Comparison of ENCODE assay signal across 8 cellular contexts in the genomic region with DNA sequence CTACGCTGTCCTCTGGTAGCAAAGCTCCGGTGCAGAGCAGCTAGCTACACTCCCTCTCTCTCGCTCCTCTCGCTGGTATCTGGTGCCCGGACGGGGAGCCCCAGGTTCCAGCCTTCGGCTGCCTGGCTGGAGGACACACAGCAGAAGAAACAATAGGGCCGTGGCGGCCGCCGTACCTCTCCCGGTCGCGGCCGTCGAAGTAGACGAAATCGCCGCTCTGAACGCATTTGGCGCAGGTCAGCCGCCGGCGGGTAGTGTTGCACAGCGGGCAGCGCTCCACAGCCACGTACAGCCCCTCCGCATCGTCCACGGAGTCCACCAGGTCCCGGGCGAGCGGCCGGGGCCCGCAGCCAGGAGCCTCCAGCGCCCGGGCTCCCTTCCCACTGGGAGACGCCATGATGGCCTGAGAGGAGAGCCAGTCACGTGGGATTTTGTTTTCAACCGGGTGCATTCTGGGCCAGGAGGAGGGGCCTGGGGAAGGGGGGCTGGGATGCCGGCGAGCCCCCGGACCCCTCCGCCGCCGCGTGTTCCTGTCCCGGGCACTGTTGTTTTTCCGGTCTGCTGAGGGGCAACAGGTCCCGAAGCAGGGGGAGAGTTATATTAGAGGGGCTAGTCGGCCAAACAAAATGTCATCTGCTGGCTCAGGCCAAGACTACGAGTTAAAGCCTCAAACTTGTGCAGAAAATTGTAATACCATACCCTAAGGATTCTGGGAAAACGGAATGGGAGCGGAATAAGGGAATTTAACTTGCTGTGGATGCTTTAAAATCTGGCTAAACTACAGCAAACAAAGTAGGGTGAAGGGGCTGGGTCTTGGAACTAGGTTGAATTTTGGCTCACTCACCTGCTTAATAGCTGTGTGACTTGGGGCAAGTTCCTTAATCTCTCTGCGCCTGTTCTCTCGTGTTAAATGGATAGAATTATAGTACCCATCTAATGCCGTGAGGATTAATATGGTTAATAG. TPM values are rescaled to one million over a fixed set of nuclear protein-coding genes. Genes with fewer than 3 reads are reported as not detected.
DNase-seq lines count a peak whose midpoint lies in the region; ATAC-seq and TF ChIP-seq lines count a peak whose summit lies in the region.

A gene with protein sequence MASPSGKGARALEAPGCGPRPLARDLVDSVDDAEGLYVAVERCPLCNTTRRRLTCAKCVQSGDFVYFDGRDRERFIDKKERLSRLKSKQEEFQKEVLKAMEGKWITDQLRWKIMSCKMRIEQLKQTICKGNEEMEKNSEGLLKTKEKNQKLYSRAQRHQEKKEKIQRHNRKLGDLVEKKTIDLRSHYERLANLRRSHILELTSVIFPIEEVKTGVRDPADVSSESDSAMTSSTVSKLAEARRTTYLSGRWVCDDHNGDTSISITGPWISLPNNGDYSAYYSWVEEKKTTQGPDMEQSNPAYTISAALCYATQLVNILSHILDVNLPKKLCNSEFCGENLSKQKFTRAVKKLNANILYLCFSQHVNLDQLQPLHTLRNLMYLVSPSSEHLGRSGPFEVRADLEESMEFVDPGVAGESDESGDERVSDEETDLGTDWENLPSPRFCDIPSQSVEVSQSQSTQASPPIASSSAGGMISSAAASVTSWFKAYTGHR (minus strand): TSS at position 405 of the 964 bp plus-strand sequence. CDS start 8 bp downstream, at position 397.

- intact Hi-C loops in left ventricle myocardium inferior (cut with micrococcal nuclease), result loop anchor here (10.0 kb wide), 1 partner anchor 197 kb away; no protein-coding TSS in a partner anchor
- intact Hi-C loops in prostate gland (cut with DNase I), result loop anchor here (10.0 kb wide), 1 partner anchor 137 kb away; a partner anchor contains a TSS
- intact Hi-C loops in upper lobe of right lung (cut with DNase I), result no loop called here

- peak; percentile 30 for DNase-seq in GM12864 (ENCODE audit: low read depth)
- DNase-seq in NCI-H1105 treated with DMSO at 0.1 percent for 48 hours (lab: John Stamatoyannopoulos, UW), result peak; percentile 88
- DNase-seq in SW 1271 (lab: John Stamatoyannopoulos, UW), result peak; percentile 44 to 87
- DNase-seq in adipocyte (ENCODE audit: low read depth), result peak; percentile 96
- DNase-seq in left ventricle myocardium inferior, result peak; percentile 85
- peak; percentile 89 for DNase-seq in prostate gland (ENCODE audit: low spot score)
- DNase-seq in upper lobe of right lung, result peak; percentile 90

- H3K36me3 ChIP-seq in adipocyte (ENCODE audit: control insufficient read depth, insufficient read depth, low read length, severe bottlenecking) (no peaks in the 10 kb centered on the region), left ventricle myocardium inferior (no peaks in the 10 kb centered on the region), prostate gland (no peaks in the 10 kb centered on the region), upper lobe of right lung (no peaks in the 10 kb centered on the region)

- H3K4me1 ChIP-seq in adipocyte (ENCODE audit: control insufficient read depth, insufficient read depth, low read length) (peaks cover 26% of the 10 kb centered on the region), left ventricle myocardium inferior (peaks cover 35% of the 10 kb centered on the region), prostate gland (replicated peaks) (no peaks in the 10 kb centered on the region), upper lobe of right lung (peaks cover 13% of the 10 kb centered on the region)

- peak; percentile 98 for ATAC-seq in HG02623 (IDR thresholded peaks at IDR 0.05; ENCODE audit: unreplicated experiment)
- peak; percentile 100 for ATAC-seq in upper lobe of right lung

- H3K27me3 ChIP-seq in adipocyte (replicated peaks; ENCODE audit: control insufficient read depth, insufficient read depth, low read length), result no peaks in the 10 kb centered on the region
- no peaks in the 10 kb centered on the region for H3K27me3 ChIP-seq in left ventricle myocardium inferior (ENCODE audit: low read depth)
- no peaks in the 10 kb centered on the region for H3K27me3 ChIP-seq in prostate gland (replicated peaks; ENCODE audit: insufficient read depth)
- H3K27me3 ChIP-seq in upper lobe of right lung, result peaks cover 10% of the 10 kb centered on the region

- peak within 1 kb of the TSS; percentile 95 for H3K9ac ChIP-seq in adipocyte (ENCODE audit: low read length)

- TF ChIP-seq CTCF in GM12864 (IDR thresholded peaks at IDR 0.05; ENCODE audit: low read depth, low read length, missing control alignments) (no peak), left ventricle myocardium inferior (IDR thresholded peaks at IDR 0.05; ENCODE audit: borderline replicate concordance) (no peak), prostate gland (IDR thresholded peaks at IDR 0.05) (peak in 1 of 4 experiments; percentile 20), upper lobe of right lung (IDR thresholded peaks at IDR 0.05) (no peak)

- H3K9me3 ChIP-seq in adipocyte (ENCODE audit: control insufficient read depth, low read length) (no peaks in the 10 kb centered on the region), left ventricle myocardium inferior (replicated peaks) (no peaks in the 10 kb centered on the region), prostate gland (no peaks in the 10 kb centered on the region), upper lobe of right lung (no peaks in the 10 kb centered on the region)

- peak; percentile 67 for TF ChIP-seq POLR2A in prostate gland (IDR thresholded peaks at IDR 0.05)

- H3K27ac ChIP-seq in left ventricle myocardium inferior (replicated peaks), result peak within 1 kb of the TSS; percentile 95
- H3K27ac ChIP-seq in prostate gland, result peak within 1 kb of the TSS; percentile 79 to 86
- peak within 1 kb of the TSS; percentile 86 for H3K27ac ChIP-seq in upper lobe of right lung

- H3K4me3 ChIP-seq in GM12864 (ENCODE audit: low read depth, low read length), result peak within 1 kb of the TSS; percentile 93
- H3K4me3 ChIP-seq in adipocyte (ENCODE audit: low read length), result peak within 1 kb of the TSS; percentile 96
- H3K4me3 ChIP-seq in left ventricle myocardium inferior, result peak within 1 kb of the TSS; percentile 82
- H3K4me3 ChIP-seq in prostate gland, result peak within 1 kb of the TSS; percentile 68 to 99
- H3K4me3 ChIP-seq in upper lobe of right lung, result peak within 1 kb of the TSS; percentile 86

- WGBS in prostate gland, result 4% methylated on average over 26 of the region's 57 CpGs

RNA-seq across cellular contexts. Expression of the gene that starts here (rescaled TPM):
- total RNA-seq in left ventricle myocardium inferior (13.2 TPM), prostate gland (10 to 100 TPM; 12.5 to 21.9 TPM), upper lobe of right lung (10.3 TPM)

Comparison
In these comparisons a context has a peak if more than half of its experiments do, and no peak if none do; other contexts are left out.
1. Peak in every context shown above with its lines: DNase-seq, ATAC-seq, H3K4me3 ChIP-seq and H3K27ac ChIP-seq.
2. DNase-seq: peak in every context shown above with its lines; median percentile 96 in adipocyte; 90 in upper lobe of right lung; 89 in prostate gland; 88 in NCI-H1105 treated with DMSO at 0.1 percent for 48 hours; 85 in left ventricle myocardium inferior; 66 in SW 1271; 30 in GM12864.